Comparison of ENCODE assay signal across 31 cellular contexts in genomic region chr9:122015165-122015821, GRCh38.
A peak's percentile ranks its signal among the peaks of the same experiment; 100 is the strongest.
DNase-seq lines count a peak whose midpoint lies in the region; ATAC-seq, FAIRE-seq and TF ChIP-seq lines count a peak whose summit lies in the region.
"Had no signal": no experiment of that assay in that cellular context is flagged by ENCODE, and none has a peak within 500 bp of the region (broad histone marks: within the 10 kb centered on the region; RNA-seq: fewer than 3 reads in every experiment).

No MANE protein-coding gene starts in this region.

- no peak overlapping the region for H3K27ac ChIP-seq in upper lobe of right lung
- H3K27ac ChIP-seq in CD4-positive, alpha-beta memory T cell (ENCODE audit: low read depth, low read length): no peak overlapping the region
- H3K27ac ChIP-seq: lower lobe of right lung, upper lobe of left lung had no signal

- POLR2A ChIA-PET in CD4-positive, alpha-beta memory T cell (lab: Charles Lee; ENCODE audit: partially characterized antibody): no interaction called here

- no peak overlapping the region for H3K4me3 ChIP-seq in upper lobe of right lung
- H3K4me3 ChIP-seq in CD4-positive, alpha-beta memory T cell (ENCODE audit: low read length in 2 of 2): no peak overlapping the region
- H3K4me3 ChIP-seq: lower lobe of right lung, smooth muscle cell, upper lobe of left lung had no signal

- TF ChIP-seq CTCF in osteocyte (IDR thresholded peaks at IDR 0.05): no peak
- no peak for TF ChIP-seq CTCF in upper lobe of right lung (IDR thresholded peaks at IDR 0.05)

- no peaks in the 10 kb centered on the region for H3K9me3 ChIP-seq in upper lobe of right lung
- no peaks in the 10 kb centered on the region for H3K9me3 ChIP-seq in CD4-positive, alpha-beta memory T cell (ENCODE audit: control insufficient read depth in 1 of 2, low read length in 2 of 2)
- H3K9me3 ChIP-seq: lower lobe of right lung, upper lobe of left lung had no signal

- H3K36me3 Mint-ChIP-seq in osteocyte (ENCODE audit: unreplicated experiment): no peaks in the 10 kb centered on the region
- peaks cover 2 to 4% of the 10 kb centered on the region in 2 donors for H3K36me3 Mint-ChIP-seq in CD4-positive, alpha-beta memory T cell
- H3K36me3 Mint-ChIP-seq: natural killer cell had no signal

- no peaks in the 10 kb centered on the region for H3K27me3 ChIP-seq in upper lobe of right lung
- no peaks in the 10 kb centered on the region for H3K27me3 ChIP-seq in CD4-positive, alpha-beta memory T cell (ENCODE audit: insufficient read depth, low read length)
- H3K27me3 ChIP-seq: upper lobe of left lung had no signal

- no peak overlapping the region for H3K4me3 Mint-ChIP-seq in osteocyte (ENCODE audit: unreplicated experiment)
- no peak overlapping the region for H3K4me3 Mint-ChIP-seq in CD4-positive, alpha-beta memory T cell
- H3K4me3 Mint-ChIP-seq: activated naive CD8-positive, alpha-beta T cell; natural killer cell had no signal

- CTCF ChIA-PET in CD4-positive, alpha-beta memory T cell (lab: Charles Lee; ENCODE audit: partially characterized antibody): no interaction called here

- H3K27me3 Mint-ChIP-seq in osteocyte (ENCODE audit: unreplicated experiment): no peaks in the 10 kb centered on the region
- no peaks in the 10 kb centered on the region for H3K27me3 Mint-ChIP-seq in CD4-positive, alpha-beta memory T cell
- H3K27me3 Mint-ChIP-seq: activated naive CD8-positive, alpha-beta T cell had no signal

- ATAC-seq in upper lobe of right lung: no peak
- ATAC-seq: esophagus mucosa, HCT116, lower lobe of right lung, natural killer cell, Panc1 had no signal

- DNase-seq in DMS 273 (lab: John Stamatoyannopoulos, UW; ENCODE audit: unreplicated experiment): peak; percentile 94
- peak; percentile 88 for DNase-seq in NCI-H2171 (lab: John Stamatoyannopoulos, UW)
- peak; percentile 63 for DNase-seq in dermis blood vessel endothelial cell
- DNase-seq in osteocyte (ENCODE audit: extremely low spot score, unreplicated experiment): peak; percentile 59
- DNase-seq in MV-4-11 (lab: John Stamatoyannopoulos, UW): no peak
- DNase-seq in upper lobe of right lung: no peak
- DNase-seq in H54 (ENCODE audit: insufficient read length, low spot score): no peak
- DNase-seq in CD4-positive, alpha-beta memory T cell: no peak
- DNase-seq: activated CD4-positive, alpha-beta T cell treated with anti-CD3 and anti-CD28 coated beads for 4 hours; activated effector memory CD4-positive, alpha-beta T cell treated with anti-CD3 and anti-CD28 coated beads, Interleukin-2, amount 50 U/mL, for 16 hours; anterior cingulate cortex; cortex of kidney; DMS79 treated with DMSO at 0.1 percent for 48 hours; GF-D8; Kasumi-1; lower lobe of right lung; natural killer cell; NCI-H1436; NCI-H526; retina; SIG-M5; stimulated activated naive CD4-positive, alpha-beta T cell; SW 1271; T-helper 9 cell had no signal

- no peak for TF ChIP-seq POLR2A in H54 (IDR thresholded peaks at IDR 0.05; ENCODE audit: low read depth, low read length)

- no peak overlapping the region for H3K27ac Mint-ChIP-seq in osteocyte (ENCODE audit: unreplicated experiment)
- no peak overlapping the region for H3K27ac Mint-ChIP-seq in CD4-positive, alpha-beta memory T cell
- H3K27ac Mint-ChIP-seq: activated naive CD8-positive, alpha-beta T cell; natural killer cell had no signal

- intact Hi-C loops in upper lobe of right lung (cut with DNase I): no loop called here
- intact Hi-C loops in CD4-positive, alpha-beta memory T cell (cut with micrococcal nuclease): no loop called here

- no peaks in the 10 kb centered on the region for H3K36me3 ChIP-seq in upper lobe of right lung
- H3K36me3 ChIP-seq in CD4-positive, alpha-beta memory T cell (ENCODE audit: insufficient read depth, low read length): no peaks in the 10 kb centered on the region
- H3K36me3 ChIP-seq: lower lobe of right lung, upper lobe of left lung had no signal

- H3K9me3 Mint-ChIP-seq in osteocyte (ENCODE audit: unreplicated experiment): no peaks in the 10 kb centered on the region
- no peaks in the 10 kb centered on the region for H3K9me3 Mint-ChIP-seq in CD4-positive, alpha-beta memory T cell
- H3K9me3 Mint-ChIP-seq: natural killer cell had no signal

- FAIRE-seq in H54 (lab: Jason Lieb, UNC): no peak
- FAIRE-seq: bronchial epithelial cell had no signal

- H3K4me1 ChIP-seq in upper lobe of right lung: no peaks in the 10 kb centered on the region
- no peaks in the 10 kb centered on the region for H3K4me1 ChIP-seq in CD4-positive, alpha-beta memory T cell (ENCODE audit: insufficient read depth, low read length)
- H3K4me1 ChIP-seq: lower lobe of right lung had no signal

- H3K4me1 Mint-ChIP-seq in osteocyte (ENCODE audit: unreplicated experiment): peaks cover 1% of the 10 kb centered on the region
- H3K4me1 Mint-ChIP-seq in CD4-positive, alpha-beta memory T cell: no peaks in the 10 kb centered on the region
- H3K4me1 Mint-ChIP-seq: natural killer cell had no signal

Comparison
In these comparisons a context has a peak if more than half of its experiments do, and no peak if none do; other contexts are left out.
1. DNase-seq: peak in DMS 273 (single experiment), NCI-H2171 (single experiment), dermis blood vessel endothelial cell (single experiment) and osteocyte (single experiment); none in MV-4-11 (single experiment), upper lobe of right lung (single experiment), H54 (single experiment) and CD4-positive, alpha-beta memory T cell (0 of 5).